ENCODE assay signal across 15 cellular contexts in genomic region chr7:88628363-88629085, GRCh38.
DNase-seq lines count a peak whose midpoint lies in the region; ATAC-seq, FAIRE-seq and TF ChIP-seq lines count a peak whose summit lies in the region.
"Had no signal": no experiment of that assay in that cellular context is flagged by ENCODE, and none has a peak within 500 bp of the region (broad histone marks: within the 10 kb centered on the region; RNA-seq: fewer than 3 reads in every experiment).

No MANE protein-coding gene starts in this region.

- H3K27me3 ChIP-seq in esophagus muscularis mucosa (no peaks in the 10 kb centered on the region), small intestine (ENCODE audit: control insufficient read depth in 2 of 2, insufficient read depth in 2 of 2, low read length in 2 of 2) (no peaks in the 10 kb centered on the region)
- H3K27me3 ChIP-seq: adrenal gland, stomach had no signal

- 84% methylated on average over 2 of the region's 2 CpGs for WGBS in esophagus muscularis mucosa
- 79 to 90% (median 83%) methylated on average over 2 of the region's 2 CpGs for WGBS in small intestine, 3 donors

- ATAC-seq in GM19328 (IDR thresholded peaks at IDR 0.05; ENCODE audit: unreplicated experiment) (peak; percentile 99), HG02610 (IDR thresholded peaks at IDR 0.05; ENCODE audit: unreplicated experiment) (peak; percentile 100), HG03196 (IDR thresholded peaks at IDR 0.05; ENCODE audit: unreplicated experiment) (peak; percentile 100)

- H3K27ac ChIP-seq in esophagus muscularis mucosa (replicated peaks in 1 of 4) (no peak overlapping the region), small intestine (ENCODE audit: low read depth in 1 of 2, low read length in 1 of 2) (no peak overlapping the region)
- H3K27ac ChIP-seq: adrenal gland, GM23248, stomach had no signal

- H3K4me1 ChIP-seq in esophagus muscularis mucosa (no peaks in the 10 kb centered on the region), small intestine (ENCODE audit: control insufficient read depth in 2 of 2, insufficient read depth in 1 of 2, low read depth in 1 of 2, low read length in 1 of 2) (no peaks in the 10 kb centered on the region)
- H3K4me1 ChIP-seq: adrenal gland, stomach had no signal

- intact Hi-C loops in esophagus muscularis mucosa (cut with DNase I): no loop called here

- TF ChIP-seq CTCF in GM12864 (IDR thresholded peaks at IDR 0.05; ENCODE audit: low read depth, low read length, missing control alignments) (no peak), esophagus muscularis mucosa (IDR thresholded peaks at IDR 0.05) (no peak)

- H3K4me3 ChIP-seq in GM12864 (ENCODE audit: low read depth, low read length) (no peak overlapping the region), esophagus muscularis mucosa (no peak overlapping the region), small intestine (ENCODE audit: low read depth in 1 of 2, low read length in 2 of 2) (no peak overlapping the region)
- H3K4me3 ChIP-seq: adrenal gland, GM23248, stomach had no signal

- FAIRE-seq in small intestine (lab: Jason Lieb, UNC): no peak

- TF ChIP-seq EP300 in esophagus muscularis mucosa (IDR thresholded peaks at IDR 0.05): no peak

- H3K9me3 ChIP-seq in esophagus muscularis mucosa: no peaks in the 10 kb centered on the region
- H3K9me3 ChIP-seq in small intestine (ENCODE audit: control insufficient read depth, low read depth): no peaks in the 10 kb centered on the region
- H3K9me3 ChIP-seq: adrenal gland, stomach had no signal

- DNase-seq in GM12864 (ENCODE audit: low read depth) (peak; percentile 19), esophagus muscularis mucosa (ENCODE audit: extremely low spot score) (no peak), small intestine (no peak), NCI-H774 (lab: John Stamatoyannopoulos, UW) (no peak), NCI-H345 treated with DMSO at 0.1 percent for 48 hours (lab: John Stamatoyannopoulos, UW; ENCODE audit: unreplicated experiment) (no peak)
- DNase-seq: adrenal gland; DMS53; GM23248; Karpas-422; NCI-H2081 treated with DMSO at 0.1 percent for 48 hours; stimulated activated CD4-positive, alpha-beta T cell treated with anti-CD3 and anti-CD28 coated beads, Interleukin-2, amount 100 ng/mL, for 24 hours; stomach had no signal

- TF ChIP-seq POLR2A in esophagus muscularis mucosa (IDR thresholded peaks at IDR 0.05; ENCODE audit: low read depth): no peak

- no peaks in the 10 kb centered on the region for H3K36me3 ChIP-seq in esophagus muscularis mucosa
- H3K36me3 ChIP-seq in small intestine (ENCODE audit: control insufficient read depth in 2 of 2, insufficient read depth in 2 of 2, low read length in 2 of 2): no peaks in the 10 kb centered on the region
- H3K36me3 ChIP-seq: adrenal gland, stomach had no signal
